Comparison of ENCODE assay signal across 17 cellular contexts in the genomic region with DNA sequence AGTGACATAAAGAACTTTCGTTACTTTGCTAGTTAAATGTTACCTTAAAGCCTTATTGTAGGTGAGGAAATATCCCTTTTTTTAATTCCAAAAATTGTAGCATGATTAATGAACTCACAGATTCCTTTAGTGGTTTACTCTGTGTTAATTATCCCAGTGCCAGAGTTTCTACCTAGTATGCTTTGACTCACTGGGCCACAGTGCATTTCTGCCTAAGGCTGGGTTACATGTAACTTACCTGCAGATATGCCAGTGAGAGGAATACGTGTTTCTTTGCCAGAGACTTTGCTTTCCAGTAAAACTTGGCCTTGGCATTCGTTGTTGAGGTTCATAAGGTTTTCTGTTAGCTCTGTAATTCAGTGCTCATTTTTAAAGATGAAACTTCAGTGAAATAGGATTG.
"Had no signal": no experiment of that assay in that cellular context is flagged by ENCODE, and none has a peak within 500 bp of the region (broad histone marks: within the 10 kb centered on the region; RNA-seq: fewer than 3 reads in every experiment).

No MANE protein-coding gene starts in this region.

- H3K9me3 Mint-ChIP-seq: activated CD4-positive, alpha-beta memory T cell treated with anti-CD3 and anti-CD28 coated beads for 36 hours; activated naive CD8-positive, alpha-beta T cell treated with anti-CD3 and anti-CD28 coated beads for 36 hours; central memory CD8-positive, alpha-beta T cell; stimulated activated memory B cell treated with anti-CD40 and anti-IgM and Interleukin-4, amounts not matched to agents 10 μg/mL and 1 μg/mL and 100 μg/mL, for 72 hours had no signal

- H3K27me3 ChIP-seq: brain microvascular endothelial cell, colonic mucosa, esophagus squamous epithelium, right lobe of liver had no signal

- H3K27ac ChIP-seq: brain microvascular endothelial cell, colonic mucosa, esophagus squamous epithelium, left ventricle myocardium inferior, prostate gland, right lobe of liver, thoracic aorta had no signal

- H3K4me1 ChIP-seq: colonic mucosa, esophagus squamous epithelium, prostate gland, right lobe of liver had no signal

- H3K36me3 ChIP-seq: brain microvascular endothelial cell, colonic mucosa, esophagus squamous epithelium, left ventricle myocardium inferior, prostate gland, right lobe of liver, thoracic aorta had no signal

- H3K4me3 Mint-ChIP-seq: activated CD4-positive, alpha-beta memory T cell treated with anti-CD3 and anti-CD28 coated beads for 36 hours; activated naive CD8-positive, alpha-beta T cell treated with anti-CD3 and anti-CD28 coated beads for 36 hours; central memory CD8-positive, alpha-beta T cell; stimulated activated memory B cell treated with anti-CD40 and anti-IgM and Interleukin-4, amounts not matched to agents 10 μg/mL and 1 μg/mL and 100 μg/mL, for 72 hours had no signal

- H3K27ac Mint-ChIP-seq: activated CD4-positive, alpha-beta memory T cell treated with anti-CD3 and anti-CD28 coated beads for 36 hours; activated naive CD8-positive, alpha-beta T cell treated with anti-CD3 and anti-CD28 coated beads for 36 hours; stimulated activated memory B cell treated with anti-CD40 and anti-IgM and Interleukin-4, amounts not matched to agents 10 μg/mL and 1 μg/mL and 100 μg/mL, for 72 hours had no signal

- H3K36me3 Mint-ChIP-seq: activated CD4-positive, alpha-beta memory T cell treated with anti-CD3 and anti-CD28 coated beads for 36 hours; activated naive CD8-positive, alpha-beta T cell treated with anti-CD3 and anti-CD28 coated beads for 36 hours; stimulated activated memory B cell treated with anti-CD40 and anti-IgM and Interleukin-4, amounts not matched to agents 10 μg/mL and 1 μg/mL and 100 μg/mL, for 72 hours had no signal

- H3K27me3 Mint-ChIP-seq: activated CD4-positive, alpha-beta memory T cell treated with anti-CD3 and anti-CD28 coated beads for 36 hours; activated naive CD8-positive, alpha-beta T cell treated with anti-CD3 and anti-CD28 coated beads for 36 hours; central memory CD8-positive, alpha-beta T cell; stimulated activated memory B cell treated with anti-CD40 and anti-IgM and Interleukin-4, amounts not matched to agents 10 μg/mL and 1 μg/mL and 100 μg/mL, for 72 hours had no signal

- H3K9me3 ChIP-seq: colonic mucosa, esophagus squamous epithelium, left ventricle myocardium inferior, prostate gland, right lobe of liver, thoracic aorta had no signal

- H3K4me1 Mint-ChIP-seq: activated naive CD8-positive, alpha-beta T cell treated with anti-CD3 and anti-CD28 coated beads for 36 hours; central memory CD8-positive, alpha-beta T cell had no signal

- H3K4me3 ChIP-seq: colonic mucosa, esophagus squamous epithelium, left ventricle myocardium inferior, prostate gland, right lobe of liver, thoracic aorta had no signal

- DNase-seq: activated CD4-positive, alpha-beta memory T cell treated with anti-CD3 and anti-CD28 coated beads for 36 hours; activated CD4-positive, alpha-beta T cell treated with anti-CD3 and anti-CD28 coated beads for 4 hours; activated naive CD8-positive, alpha-beta T cell treated with anti-CD3 and anti-CD28 coated beads for 36 hours; activated T-cell treated with anti-CD3 and anti-CD28 coated beads for 4 hours; amygdala; brain microvascular endothelial cell; colonic mucosa; esophagus squamous epithelium; left ventricle myocardium inferior; occipital lobe; right lobe of liver; small intestine; stimulated activated CD4-positive, alpha-beta T cell treated with anti-CD3 and anti-CD28 coated beads, Interleukin-4, amount 100 ng/mL, for 4 hours had no signal
